ENCODE assay signal across 19 cellular contexts in genomic region chr6:43351951-43352350, GRCh38. TPM values are rescaled to one million over a fixed set of nuclear protein-coding genes. Genes with fewer than 3 reads are reported as not detected.
"Had no signal": no experiment of that assay in that cellular context is flagged by ENCODE, and none has a peak within 500 bp of the region (broad histone marks: within the 10 kb centered on the region; RNA-seq: fewer than 3 reads in every experiment).

No MANE protein-coding gene starts in this region.

RNA-seq across cellular contexts. Expression of gene CRIP3, which starts 43.3 kb away (rescaled TPM):
- total RNA-seq: activated T-helper 1 cell treated with anti-CD3 and anti-CD28 coated beads, Interleukin-12 subunit alpha, Interleukin-12 subunit beta, Interleukin-2, Interleukin-4 antibody, amounts not matched to agents 30 ng/mL and 10 ng/mL and 1 ng/mL, durations not matched to agents 14 hours and 24 hours and 36 hours; ascending aorta; astrocyte; body of pancreas; bronchial epithelial cell had no signal

RNA-seq across cellular contexts. Expression of gene SLC22A7, which starts 53.9 kb away (rescaled TPM):
- total RNA-seq: activated naive CD4-positive, alpha-beta T cell treated with anti-CD3 and anti-CD28 coated beads for 36 hours; activated naive CD4-positive, alpha-beta T cell treated with anti-CD3 and anti-CD28 coated beads, Interleukin-2, amount 50 U/mL, for 72 hours; activated naive CD8-positive, alpha-beta T cell treated with anti-CD3 and anti-CD28 coated beads for 36 hours; activated naive CD8-positive, alpha-beta T cell treated with anti-CD3 and anti-CD28 coated beads, Interleukin-2, amount 10 ng/mL, durations not matched to agents 7 days and 5 days; activated T-cell treated with anti-CD3 and anti-CD28 coated beads, Interleukin-2, amount 50 U/mL, for 4 hours; activated T-cell treated with anti-CD3 and anti-CD28 coated beads, Interleukin-2, amount 50 U/mL, for 72 hours; activated T-helper 1 cell treated with anti-CD3 and anti-CD28 coated beads, Interleukin-12 subunit alpha, Interleukin-12 subunit beta, Interleukin-2, Interleukin-4 antibody, amounts not matched to agents 30 ng/mL and 10 ng/mL and 1 ng/mL, durations not matched to agents 14 hours and 24 hours and 36 hours; activated T-helper 2 cell treated with anti-CD3 and anti-CD28 coated beads, Interferon-gamma antibody, Interleukin-2, Interleukin-4, amounts not matched to agents 10 μg/mL and 5 μg/mL and 100 μg/mL, durations not matched to agents 14 hours and 24 hours and 36 hours; aorta; astrocyte; body of pancreas; breast epithelium; bronchial epithelial cell; cardiac muscle cell; cardiac septum; chondrocyte had no signal
- polyA plus RNA-seq: adipose tissue, adrenal gland, aorta had no signal
